ENCODE assay signal across 32 cellular contexts in genomic region chr11:79920480-79920879, GRCh38.
"Had no signal": no experiment of that assay in that cellular context is flagged by ENCODE, and none has a peak within 500 bp of the region (broad histone marks: within the 10 kb centered on the region; RNA-seq: fewer than 3 reads in every experiment).

No MANE protein-coding gene starts in this region.

- H3K4me3 ChIP-seq: adrenal gland, ascending aorta, body of pancreas, breast epithelium, cardiac muscle cell had no signal

- H3K27me3 ChIP-seq: adrenal gland, ascending aorta, body of pancreas, brain microvascular endothelial cell, breast epithelium, cardiac muscle cell had no signal

- DNase-seq: activated effector memory CD4-positive, alpha-beta T cell treated with anti-CD3 and anti-CD28 coated beads, Interleukin-2, amount 50 U/mL, for 16 hours; activated effector memory CD4-positive, alpha-beta T cell treated with Interleukin-2 at 50 U/mL for 16 hours; activated gamma-delta T cell; activated gamma-delta T cell treated with Interleukin-2 at 50 U/mL for 16 hours; activated naive CD4-positive, alpha-beta T cell; activated naive CD4-positive, alpha-beta T cell treated with anti-CD3 and anti-CD28 coated beads for 36 hours; activated naive CD4-positive, alpha-beta T cell treated with anti-CD3 and anti-CD28 coated beads, Interleukin-2, amount 10 ng/mL, durations not matched to agents 7 days and 5 days; activated naive CD4-positive, alpha-beta T cell treated with anti-CD3 and anti-CD28 coated beads, Interleukin-2, amount 50 U/mL, for 16 hours; activated naive CD4-positive, alpha-beta T cell treated with Interleukin-2 at 50 U/mL for 16 hours; activated naive CD8-positive, alpha-beta T cell treated with anti-CD3 and anti-CD28 coated beads for 36 hours; activated naive CD8-positive, alpha-beta T cell treated with anti-CD3 and anti-CD28 coated beads, Interleukin-2, amount 10 ng/mL, durations not matched to agents 7 days and 5 days; activated naive CD8-positive, alpha-beta T cell treated with anti-CD3 and anti-CD28 coated beads, Interleukin-2, amount 50 U/mL, for 24 hours; activated T-cell treated with anti-CD3 and anti-CD28 coated beads, Interleukin-2, amount 50 U/mL, for 1 hour; activated T-cell treated with anti-CD3 and anti-CD28 coated beads, Interleukin-2, amount 50 U/mL, for 24 hours; activated T-cell treated with anti-CD3 and anti-CD28 coated beads, Interleukin-2, amount 50 U/mL, for 4 hours; activated T-cell treated with anti-CD3 and anti-CD28 coated beads, Interleukin-2, amount 50 U/mL, for 48 hours; activated T-cell treated with anti-CD3 and anti-CD28 coated beads, Interleukin-2, amount 50 U/mL, for 72 hours; adrenal gland; amniotic stem cell; amygdala; anterior cingulate cortex; aorta; body of pancreas; brain microvascular endothelial cell; caudate nucleus; central memory CD4-positive, alpha-beta T cell; cerebellar nuclear complex had no signal

- H3K27ac ChIP-seq: adrenal gland, ascending aorta, body of pancreas, brain microvascular endothelial cell, breast epithelium, cardiac muscle cell had no signal

- H3K9me3 ChIP-seq: adrenal gland, ascending aorta, body of pancreas, breast epithelium had no signal

- ATAC-seq: activated naive CD4-positive, alpha-beta T cell treated with anti-CD3 and anti-CD28 coated beads, Interleukin-2, amount 50 U/mL, for 72 hours; activated naive CD8-positive, alpha-beta T cell treated with anti-CD3 and anti-CD28 coated beads, Interleukin-2, amount 50 U/mL, for 24 hours; activated T-cell treated with anti-CD3 and anti-CD28 coated beads, Interleukin-2, amount 50 U/mL, for 4 hours; activated T-cell treated with anti-CD3 and anti-CD28 coated beads, Interleukin-2, amount 50 U/mL, for 72 hours; activated T-helper 17 cell treated with anti-CD3 and anti-CD28 coated beads, Interleukin-2, amount 50 U/mL, for 72 hours; body of pancreas had no signal

- H3K4me1 ChIP-seq: adrenal gland, ascending aorta, body of pancreas, breast epithelium had no signal

- H3K36me3 ChIP-seq: adrenal gland, ascending aorta, brain microvascular endothelial cell, breast epithelium, cardiac muscle cell had no signal
